6 cellular contexts compared by ENCODE assay signal in genomic region chr6:6512711-6513110, GRCh38.
"Had no signal": no experiment of that assay in that cellular context is flagged by ENCODE, and none has a peak within 500 bp of the region (broad histone marks: within the 10 kb centered on the region; RNA-seq: fewer than 3 reads in every experiment).

No MANE protein-coding gene starts in this region.

- DNase-seq: GM23248, GOT3, H7, HFFc6 had no signal

- H3K9ac ChIP-seq: GM23248 had no signal

- H3K27ac ChIP-seq: GM23248, HL-60 had no signal

- H3K4me1 ChIP-seq: HAP-1 had no signal

- H2AFZ ChIP-seq: GM23248 had no signal

- H3K4me3 ChIP-seq: GM23248, HAP-1 had no signal

- H3K9me3 ChIP-seq: HAP-1 had no signal

- H3K36me3 ChIP-seq: HAP-1 had no signal
